In genomic region chr3:9399746-9400145, GRCh38 we compare ENCODE assay signal across 8 cellular contexts. TPM values are rescaled to one million over a fixed set of nuclear protein-coding genes. Genes with fewer than 3 reads are reported as not detected.
DNase-seq lines count a peak whose midpoint lies in the region; ATAC-seq and FAIRE-seq lines count a peak whose summit lies in the region.

No MANE protein-coding gene starts in this region.

- no peak for ATAC-seq in HG03469 (IDR thresholded peaks at IDR 0.05; ENCODE audit: unreplicated experiment)

- peak overlapping the region; percentile 74 to 94 (median 91) for H3K4me3 ChIP-seq in skeletal muscle tissue (ENCODE audit: low read length in 3 of 3)

- H3K36me3 ChIP-seq in skeletal muscle tissue (ENCODE audit: control insufficient read depth in 3 of 3, insufficient read depth in 3 of 3, low read length in 3 of 3) = no peaks in the 10 kb centered on the region

- H3K4me1 ChIP-seq in skeletal muscle tissue (ENCODE audit: control insufficient read depth in 3 of 3, insufficient read depth in 3 of 3, low read length in 3 of 3) = peaks cover 42 to 62% (median 54%) of the 10 kb centered on the region in 3 donors

- peak; percentile 47 for DNase-seq in DMS153 (lab: John Stamatoyannopoulos, UW)
- DNase-seq in KBM-7 = peak; percentile 69
- peak; percentile 96 for DNase-seq in RKO (ENCODE audit: low spot score)
- DNase-seq in cerebellum (ENCODE audit: low spot score) = peak; percentile 28
- DNase-seq in stimulated activated CD4-positive, alpha-beta T cell treated with anti-CD3 and anti-CD28 coated beads, Interleukin-4, amount 100 ng/mL, for 4 hours = no peak

- no peaks in the 10 kb centered on the region for H3K27me3 ChIP-seq in skeletal muscle tissue (ENCODE audit: control insufficient read depth in 3 of 3, insufficient read depth in 3 of 3, low read length in 3 of 3)

- no peaks in the 10 kb centered on the region for H3K9me3 ChIP-seq in skeletal muscle tissue (ENCODE audit: control insufficient read depth in 3 of 3, low read length in 3 of 3)

- FAIRE-seq in islet of Langerhans (lab: Jason Lieb, UNC) = peak; percentile 82

- peak overlapping the region; percentile 99 to 100 (median 99) for H3K9ac ChIP-seq in skeletal muscle tissue (ENCODE audit: low read depth in 1 of 3, low read length in 3 of 3)

- H3K27ac ChIP-seq in skeletal muscle tissue (ENCODE audit: low read depth, low read length) = peak overlapping the region; percentile 99

- in situ Hi-C loops in KBM-7 (cut with MboI; ENCODE audit: low pct_unique_long_range_greater_than_20kb, low sequenced_read_pairs) = no loop called here

RNA-seq across cellular contexts. Expression of gene SETD5, which starts 2.3 kb away (rescaled TPM):
- total RNA-seq in cerebellum (100.0 TPM), skeletal muscle tissue (54.3 TPM)

RNA-seq across cellular contexts. Expression of gene THUMPD3, which starts 36.9 kb away (rescaled TPM):
- total RNA-seq in cerebellum (50.8 TPM), skeletal muscle tissue (43.8 TPM)

Comparison
In these comparisons a context has a peak if more than half of its experiments do, and no peak if none do; other contexts are left out.
1. DNase-seq: peak in DMS153 (single experiment), KBM-7 (single experiment), RKO (single experiment) and cerebellum (single experiment); none in stimulated activated CD4-positive, alpha-beta T cell treated with anti-CD3 and anti-CD28 coated beads, Interleukin-4, amount 100 ng/mL, for 4 hours (0 of 2).